ENCODE assay signal across 13 cellular contexts in the genomic region with DNA sequence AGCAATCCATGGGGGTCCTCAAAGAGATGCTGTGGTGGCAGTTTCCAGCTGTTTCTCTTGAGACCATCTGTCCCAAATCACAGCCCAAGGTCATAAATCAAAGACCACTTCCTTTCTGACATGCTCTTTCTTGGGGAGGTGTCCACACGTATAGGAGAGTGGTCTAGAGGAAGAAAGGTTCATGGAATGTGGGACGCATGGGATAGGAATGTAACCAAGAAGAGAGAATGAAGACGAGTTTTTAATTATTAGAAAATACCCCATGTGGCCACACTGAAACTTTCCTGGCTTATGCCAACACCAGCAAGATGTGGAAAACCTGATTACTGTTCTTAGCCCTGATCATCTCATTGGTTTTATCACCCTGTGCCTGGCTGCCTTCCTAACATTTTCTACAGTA.
A peak's percentile ranks its signal among the peaks of the same experiment; 100 is the strongest.
DNase-seq lines count a peak whose midpoint lies in the region; TF ChIP-seq lines count a peak whose summit lies in the region.
"Had no signal": no experiment of that assay in that cellular context is flagged by ENCODE, and none has a peak within 500 bp of the region (broad histone marks: within the 10 kb centered on the region; RNA-seq: fewer than 3 reads in every experiment).

No MANE protein-coding gene starts in this region.

- H3K36me3 ChIP-seq in A673 (ENCODE audit: insufficient read depth, low read length, poor library complexity, severe bottlenecking) (peaks cover 96% of the 10 kb centered on the region), neutrophil (peaks cover 59% of the 10 kb centered on the region)

- DNase-seq in A673 (ENCODE audit: low spot score) (no peak), HL-60 (ENCODE audit: low read depth in 1 of 2, low spot score in 1 of 2) (no peak), endothelial cell (ENCODE audit: low spot score) (no peak), LoVo (ENCODE audit: low spot score) (no peak), head of caudate nucleus (no peak), islet precursor cell (no peak)
- DNase-seq in activated effector memory CD4-positive, alpha-beta T cell treated with Interleukin-2 at 50 U/mL for 16 hours: no peak
- DNase-seq: activated CD8-positive, alpha-beta memory T cell treated with anti-CD3 and anti-CD28 coated beads, Interleukin-2, amount 10 ng/mL, durations not matched to agents 7 days and 5 days; activated naive CD8-positive, alpha-beta T cell treated with anti-CD3 and anti-CD28 coated beads, Interleukin-2, amount 10 ng/mL, durations not matched to agents 7 days and 5 days; CD4-positive, alpha-beta T cell; effector CD8-positive, alpha-beta T cell; NCI-H446 had no signal

- no peak for TF ChIP-seq CTCF in A673 (conservative IDR thresholded peaks at IDR 0.05; ENCODE audit: low read depth, low read length)
- no peak for TF ChIP-seq CTCF in HL-60 (IDR thresholded peaks at IDR 0.05; ENCODE audit: insufficient read depth, low read length)
- TF ChIP-seq CTCF in endothelial cell (IDR thresholded peaks at IDR 0.05; ENCODE audit: unreplicated experiment): no peak
- TF ChIP-seq CTCF in neutrophil (IDR thresholded peaks at IDR 0.05): no peak

- H3K4me1 ChIP-seq in A673 (ENCODE audit: insufficient read depth, low read length, poor library complexity, severe bottlenecking) (no peaks in the 10 kb centered on the region), neutrophil (ENCODE audit: control insufficient read depth in 1 of 2, insufficient read depth in 1 of 2, low read depth in 1 of 2, low read length in 1 of 2) (peaks cover 61 to 65% of the 10 kb centered on the region in 2 experiments)

- H3K27ac Mint-ChIP-seq in endothelial cell (ENCODE audit: unreplicated experiment): peak overlapping the region; percentile 9
- H3K27ac Mint-ChIP-seq: activated CD8-positive, alpha-beta memory T cell treated with anti-CD3 and anti-CD28 coated beads, Interleukin-2, amount 10 ng/mL, durations not matched to agents 7 days and 5 days; activated naive CD8-positive, alpha-beta T cell treated with anti-CD3 and anti-CD28 coated beads, Interleukin-2, amount 10 ng/mL, durations not matched to agents 7 days and 5 days; CD4-positive, alpha-beta T cell had no signal

- no peaks in the 10 kb centered on the region for H3K9me3 ChIP-seq in A673 (ENCODE audit: low read depth, low read length, poor library complexity, severe bottlenecking)
- H3K9me3 ChIP-seq in neutrophil: no peaks in the 10 kb centered on the region

- H3K36me3 Mint-ChIP-seq in endothelial cell (ENCODE audit: low read depth, unreplicated experiment): peaks cover 84% of the 10 kb centered on the region

- H3K4me1 Mint-ChIP-seq in endothelial cell (ENCODE audit: unreplicated experiment): peaks cover 24% of the 10 kb centered on the region

- no peaks in the 10 kb centered on the region for H3K27me3 ChIP-seq in A673 (replicated peaks; ENCODE audit: insufficient read depth, low read depth, low read length, poor library complexity)
- H3K27me3 ChIP-seq in HL-60 (ENCODE audit: insufficient read depth, poor library complexity, severe bottlenecking): no peaks in the 10 kb centered on the region
- no peaks in the 10 kb centered on the region for H3K27me3 ChIP-seq in neutrophil

- intact Hi-C loops in A673 (cut with micrococcal nuclease; ENCODE audit: unreplicated experiment): no loop called here
- intact Hi-C loops in head of caudate nucleus (cut with DNase I): no loop called here

- CTCF ChIA-PET in A673 (lab: Charles Lee): no interaction called here

- peak overlapping the region; percentile 14 for H3K4me3 Mint-ChIP-seq in endothelial cell (ENCODE audit: unreplicated experiment)
- H3K4me3 Mint-ChIP-seq: activated CD8-positive, alpha-beta memory T cell treated with anti-CD3 and anti-CD28 coated beads, Interleukin-2, amount 10 ng/mL, durations not matched to agents 7 days and 5 days; activated naive CD8-positive, alpha-beta T cell treated with anti-CD3 and anti-CD28 coated beads, Interleukin-2, amount 10 ng/mL, durations not matched to agents 7 days and 5 days; CD4-positive, alpha-beta T cell had no signal

- H3K9me3 Mint-ChIP-seq in endothelial cell (ENCODE audit: unreplicated experiment): no peaks in the 10 kb centered on the region
- H3K9me3 Mint-ChIP-seq: activated naive CD8-positive, alpha-beta T cell treated with anti-CD3 and anti-CD28 coated beads, Interleukin-2, amount 10 ng/mL, durations not matched to agents 7 days and 5 days; CD4-positive, alpha-beta T cell had no signal

- POLR2A ChIA-PET in A673 (lab: Charles Lee; ENCODE audit: low non-redundant PET): no interaction called here

- H3K27ac ChIP-seq in A673 (ENCODE audit: low read depth, low read length, poor library complexity, severe bottlenecking): peak overlapping the region; percentile 5
- H3K27ac ChIP-seq in HL-60 (replicated peaks): peak overlapping the region; percentile 71
- peak overlapping the region; percentile 90 for H3K27ac ChIP-seq in neutrophil

- no peak overlapping the region for H3K4me3 ChIP-seq in A673 (ENCODE audit: low read depth, low read length, poor library complexity, severe bottlenecking)
- H3K4me3 ChIP-seq in HL-60 (replicated peaks; ENCODE audit: insufficient read depth, low read length): peak overlapping the region; percentile 28; the same call in 1 of the 2 replicates
- H3K4me3 ChIP-seq in neutrophil (ENCODE audit: low read depth in 1 of 2, low read length in 1 of 2): peak overlapping the region; percentile 60 to 61

- no TSS peak for BruUV-seq in A673 (replicated peaks; lab: Mats Ljungman, UMichigan)

- peaks cover 13% of the 10 kb centered on the region for H3K27me3 Mint-ChIP-seq in endothelial cell (ENCODE audit: unreplicated experiment)
- H3K27me3 Mint-ChIP-seq: activated CD8-positive, alpha-beta memory T cell treated with anti-CD3 and anti-CD28 coated beads, Interleukin-2, amount 10 ng/mL, durations not matched to agents 7 days and 5 days; activated naive CD8-positive, alpha-beta T cell treated with anti-CD3 and anti-CD28 coated beads, Interleukin-2, amount 10 ng/mL, durations not matched to agents 7 days and 5 days; CD4-positive, alpha-beta T cell had no signal

Comparison
In these comparisons a context has a peak if more than half of its experiments do, and no peak if none do; other contexts are left out.
1. H3K27ac ChIP-seq: peak in every context shown above with its lines; median percentile 90 in neutrophil; 71 in HL-60; 5 in A673.